In genomic region chr4:146945556-146946374, GRCh38 we compare ENCODE assay signal across 8 cellular contexts. TPM values are rescaled to one million over a fixed set of nuclear protein-coding genes. Genes with fewer than 3 reads are reported as not detected.
DNase-seq lines count a peak whose midpoint lies in the region; ATAC-seq, FAIRE-seq and TF ChIP-seq lines count a peak whose summit lies in the region.

TTC29 (minus strand) TSS chr4:146945864; CDS start chr4:146939895, 5,969 bp downstream.

- no peaks in the 10 kb centered on the region for H3K79me1 ChIP-seq in H1 (ENCODE audit: low read depth, low read length)

- no peak within 1 kb of the TSS for H4K8ac ChIP-seq in H1 (ENCODE audit: extremely low read depth, insufficient read depth, low read length)

- no peaks in the 10 kb centered on the region for H3K36me3 Mint-ChIP-seq in memory B cell

- H3K27me3 ChIP-seq in BLaER1 (no peaks in the 10 kb centered on the region), H1 (replicated peaks in 1 of 4; ENCODE audit: control insufficient read depth in 3 of 4, extremely low read depth in 1 of 4, insufficient read depth in 3 of 4, low read length in 3 of 4) (no peaks in the 10 kb centered on the region; a peak in 1 of 7 replicates)

- H2BK12ac ChIP-seq in H1 (ENCODE audit: low read depth, low read length) = no peak within 1 kb of the TSS

- H3K4me1 ChIP-seq in BLaER1 (peaks cover 18% of the 10 kb centered on the region), H1 (replicated peaks in 1 of 4; ENCODE audit: control insufficient read depth in 3 of 4, insufficient read depth in 4 of 4, low read length in 3 of 4) (peaks cover 0 to 6% (median 5%) of the 10 kb centered on the region in 4 experiments; a peak in 4 of 7 replicates)

- H4K5ac ChIP-seq in H1 (ENCODE audit: insufficient read length, low read depth, low read length) = no peak within 1 kb of the TSS

- H3K9ac ChIP-seq in BLaER1 (peak within 1 kb of the TSS; percentile 51), H1 (replicated peaks in 1 of 4; ENCODE audit: extremely low read depth in 1 of 4, low read depth in 3 of 4, low read length in 3 of 4) (no peak within 1 kb of the TSS)

- no peak within 1 kb of the TSS for H2BK120ac ChIP-seq in H1 (replicated peaks; ENCODE audit: low read depth, low read length)

- TF ChIP-seq POLR2A in H1 (IDR thresholded peaks at IDR 0.05; ENCODE audit: control extremely low read depth in 1 of 2, low read depth in 2 of 2, low read length in 2 of 2) = no peak

- peak within 1 kb of the TSS; percentile 84 for H3K4me3 Mint-ChIP-seq in memory B cell

- H3K27ac Mint-ChIP-seq in memory B cell = peak within 1 kb of the TSS; percentile 53

- H4K91ac ChIP-seq in H1 (replicated peaks; ENCODE audit: insufficient read length, low read length) = no peak within 1 kb of the TSS

- H3K27ac ChIP-seq in BLaER1 (no peak within 1 kb of the TSS), H1 (ENCODE audit: low read depth, low read length) (no peak within 1 kb of the TSS)

- peak within 1 kb of the TSS; percentile 97 for H2AFZ ChIP-seq in H1 (ENCODE audit: low read length)

- no peak within 1 kb of the TSS for H2BK5ac ChIP-seq in H1 (ENCODE audit: low read depth, low read length)

- peak; percentile 93 for DNase-seq in NCI-H82 (lab: John Stamatoyannopoulos, UW)
- DNase-seq in activated CD8-positive, alpha-beta memory T cell treated with anti-CD3 and anti-CD28 coated beads for 4 hours (ENCODE audit: low read depth in 2 of 2) = peak; percentile 58 to 69
- peak; percentile 89 to 98 for DNase-seq in H1 (ENCODE audit: low read depth in 1 of 2, low spot score in 2 of 2)
- peak; percentile 64 to 67 for DNase-seq in memory B cell (ENCODE audit: low spot score in 2 of 2)
- DNase-seq in stimulated activated CD4-positive, alpha-beta T cell treated with anti-CD3 and anti-CD28 coated beads, TNF-alpha, amount 100 ng/mL, for 4 hours (ENCODE audit: low read depth in 3 of 3) = peak; percentile 65 to 73 (median 67)

- H3K23ac ChIP-seq in H1 (ENCODE audit: insufficient read length) = no peak within 1 kb of the TSS

- no peak within 1 kb of the TSS for H2AK5ac ChIP-seq in H1 (ENCODE audit: low read depth, low read length)

- CTCF ChIA-PET in H1 (lab: Charles Lee; ENCODE audit: partially characterized antibody) = interaction anchor here (0.7 kb wide), 1 partner anchor 73 kb away, joined by 3 read pairs; no protein-coding TSS in a partner anchor

- WGBS in H1 (ENCODE audit: extremely low coverage in 1 of 2, insufficient coverage in 1 of 2, insufficient read length in 1 of 2, insufficient replicate concordance in 2 of 2, low coverage in 1 of 2, low lambda C conversion rate in 2 of 2, missing lambda C conversion rate in 1 of 2), 2 experiments = 4% methylated on average over 38 of the region's 39 CpGs; no CpG with 5 or more reads in 1 of the 2 experiments

- peak within 1 kb of the TSS; percentile 60 for H3K4me3 ChIP-seq in BLaER1
- peak within 1 kb of the TSS; percentile 55 to 63 (median 61) for H3K4me3 ChIP-seq in H1 (ENCODE audit: extremely low read depth in 1 of 4, insufficient read depth in 2 of 4, low read depth in 3 of 4, low read length in 4 of 4)

- H2BK15ac ChIP-seq in H1 (ENCODE audit: low read length) = no peak within 1 kb of the TSS

- H3K79me2 ChIP-seq in H1 (ENCODE audit: control insufficient read depth in 1 of 2, insufficient read depth in 2 of 2, low read length in 2 of 2) = no peaks in the 10 kb centered on the region

- TF ChIP-seq EP300 in H1 (IDR thresholded peaks at IDR 0.05; ENCODE audit: borderline replicate concordance in 1 of 2, low read depth in 2 of 2, low read length in 2 of 2) = no peak

- no peaks in the 10 kb centered on the region for H3K36me3 ChIP-seq in BLaER1
- H3K36me3 ChIP-seq in H1 (ENCODE audit: control insufficient read depth in 2 of 4, insufficient read depth in 4 of 4, low read length in 3 of 4) = no peaks in the 10 kb centered on the region

- ATAC-seq in GM19351 (IDR thresholded peaks at IDR 0.05; ENCODE audit: unreplicated experiment) (peak; percentile 100), HG03460 (IDR thresholded peaks at IDR 0.05; ENCODE audit: unreplicated experiment) (peak; percentile 100), memory B cell (ENCODE audit: low read depth) (peak; percentile 98)

- peaks cover 5% of the 10 kb centered on the region for H3K23me2 ChIP-seq in H1 (ENCODE audit: low read depth, low read length)

- H3K56ac ChIP-seq in H1 (replicated peaks; ENCODE audit: insufficient read length, low read depth, low read length) = no peak within 1 kb of the TSS

- POLR2A ChIA-PET in H1 (lab: Charles Lee; ENCODE audit: partially characterized antibody) = no interaction called here

- H3K27me3 Mint-ChIP-seq in memory B cell = peaks cover 6% of the 10 kb centered on the region

- no peak within 1 kb of the TSS for H3K14ac ChIP-seq in H1 (ENCODE audit: insufficient read length)

- no peak for FAIRE-seq in H1 (lab: Jason Lieb, UNC)

- no peaks in the 10 kb centered on the region for H3K9me3 Mint-ChIP-seq in memory B cell

- no peaks in the 10 kb centered on the region for H3K9me3 ChIP-seq in BLaER1
- no peaks in the 10 kb centered on the region for H3K9me3 ChIP-seq in H1 (ENCODE audit: insufficient read depth in 2 of 2, low read depth in 1 of 2, low read length in 1 of 2)

- no peak within 1 kb of the TSS for H3K4ac ChIP-seq in H1 (replicated peaks; ENCODE audit: insufficient read length, low read depth, low read length)

- H4K20me1 ChIP-seq in BLaER1 (no peaks in the 10 kb centered on the region), H1 (replicated peaks in 1 of 2; ENCODE audit: control insufficient read depth in 1 of 2, insufficient read depth in 2 of 2, low read length in 2 of 2) (no peaks in the 10 kb centered on the region)

- H3K4me1 Mint-ChIP-seq in memory B cell = peaks cover 17% of the 10 kb centered on the region

- no peak within 1 kb of the TSS for H3K18ac ChIP-seq in H1 (ENCODE audit: extremely low read depth, low read length)

- no peak for TF ChIP-seq RAD21 in H1 (IDR thresholded peaks at IDR 0.05 in 1 of 2, conservative IDR thresholded peaks at IDR 0.05 in 1 of 2; ENCODE audit: low read depth in 2 of 2, low read length in 2 of 2)

- H2BK20ac ChIP-seq in H1 (ENCODE audit: low read length) = no peak within 1 kb of the TSS

- H3K4me2 ChIP-seq in BLaER1 (peak within 1 kb of the TSS; percentile 87), H1 (ENCODE audit: insufficient read depth in 1 of 2, low read depth in 2 of 2, low read length in 2 of 2) (peak within 1 kb of the TSS; percentile 80 to 88)

- no peak for TF ChIP-seq CTCF in H1 (IDR thresholded peaks at IDR 0.05; ENCODE audit: control extremely low read depth in 1 of 3, insufficient read depth in 1 of 3, low read depth in 1 of 3, low read length in 3 of 3)

TF ChIP-seq in H1, 55 proteins besides CTCF, POLR2A, EP300 and RAD21 (continues in another document):
- peak; percentile 33 for TF ChIP-seq ASH2L (IDR thresholded peaks at IDR 0.05; ENCODE audit: low read length)
- no peak for TF ChIP-seq HDAC6 (IDR thresholded peaks at IDR 0.05; ENCODE audit: low read depth, low read length)
- TF ChIP-seq TAF7 (optimal IDR thresholded peaks at IDR 0.05; ENCODE audit: borderline replicate concordance, low read depth, low read length) = no peak
- no peak for TF ChIP-seq EGR1 (IDR thresholded peaks at IDR 0.05; ENCODE audit: borderline replicate concordance, low read depth, low read length)
- TF ChIP-seq TBP (IDR thresholded peaks at IDR 0.05; ENCODE audit: low read depth, low read length) = peak; percentile 31; the same call in 1 of the 2 replicates
- no peak for TF ChIP-seq SRF (IDR thresholded peaks at IDR 0.05; ENCODE audit: low read depth, low read length)
- TF ChIP-seq KDM1A (IDR thresholded peaks at IDR 0.05; ENCODE audit: borderline replicate concordance, low read length) = no peak
- TF ChIP-seq CBX5 (IDR thresholded peaks at IDR 0.05; ENCODE audit: low read depth, low read length) = no peak
- no peak for TF ChIP-seq CTBP2 (IDR thresholded peaks at IDR 0.05; ENCODE audit: borderline replicate concordance, insufficient read depth, insufficient read length, low read length)
- no peak for TF ChIP-seq USF2 (IDR thresholded peaks at IDR 0.05; ENCODE audit: low read length)
- no peak for TF ChIP-seq FOSL1 (IDR thresholded peaks at IDR 0.05; ENCODE audit: insufficient read depth, low read depth, low read length)
- no peak for TF ChIP-seq EZH2 (IDR thresholded peaks at IDR 0.05; ENCODE audit: low read depth, low read length, severe bottlenecking)
- no peak for TF ChIP-seq ATF3 (IDR thresholded peaks at IDR 0.05; ENCODE audit: insufficient read depth, low read depth, low read length)
- no peak for TF ChIP-seq ZNF274 (IDR thresholded peaks at IDR 0.05; ENCODE audit: borderline replicate concordance, extremely low read depth, low read length)
- TF ChIP-seq JUN (IDR thresholded peaks at IDR 0.05; ENCODE audit: low read depth, low read length) = no peak
- peak; percentile 76 to 97; a peak in 2 of 4 replicates for TF ChIP-seq SIN3A (conservative IDR thresholded peaks at IDR 0.05 in 1 of 2, IDR thresholded peaks at IDR 0.05 in 1 of 2; ENCODE audit: low read depth in 1 of 2, low read length in 2 of 2)
- TF ChIP-seq TAF1 (IDR thresholded peaks at IDR 0.05; ENCODE audit: low read depth, low read length) = no peak
- TF ChIP-seq CEBPB (IDR thresholded peaks at IDR 0.05; ENCODE audit: low read depth, low read length) = no peak
- no peak for TF ChIP-seq SIRT6 (IDR thresholded peaks at IDR 0.05; ENCODE audit: low read length)
- no peak for TF ChIP-seq NRF1 (IDR thresholded peaks at IDR 0.05; ENCODE audit: low read depth, low read length)

RNA-seq across cellular contexts. Expression of gene TTC29, which starts in this region (rescaled TPM):
- 0.28 and 0.65 TPM in 2 replicates for total RNA-seq in H1 (2021; fragmentation: NEBNext Ultra II Directional; extraction: Animal tissue kit (Norgen Biotek cat#: 25700))
- polyA plus RNA-seq in H1 (2011; rRNA removed) = not detected in 2 replicates
- 0.06 TPM for polyA plus RNA-seq in H1 (2011; cell fraction: cytosol; rRNA removed)
- polyA plus RNA-seq in H1 (2011; cell fraction: nucleus; rRNA removed) = 0.10 TPM
- polyA plus RNA-seq in H1 (2012, experiment 1 of 2) = 0.09 TPM in 1 of 4 replicates, not detected in the others
- not detected for polyA plus RNA-seq in H1 (2012, experiment 2 of 2)
- 0.30 TPM for polyA plus RNA-seq in H1 (2013, experiment 1 of 2)
- polyA plus RNA-seq in H1 (2013, experiment 2 of 2) = 0.29 TPM
- 0.44 TPM in 1 of 2 replicates, not detected in the other for polyA minus RNA-seq in H1 (2011; rRNA and poly(A)+ RNA removed)
- not detected for polyA minus RNA-seq in H1 (2011; cell fraction: cytosol; rRNA and poly(A)+ RNA removed)
- polyA minus RNA-seq in H1 (2011; cell fraction: nucleus; rRNA and poly(A)+ RNA removed) = 1.00 TPM

Comparison
In these comparisons a context has a peak if more than half of its experiments do, and no peak if none do; other contexts are left out.
1. Peak in DNase-seq, H3K4me3 ChIP-seq and H3K4me2 ChIP-seq in H1; RNA of the gene not detected or under 1 TPM.